9 cellular contexts compared by ENCODE assay signal in genomic region chr16:89973235-89973634, GRCh38. TPM values are rescaled to one million over a fixed set of nuclear protein-coding genes. Genes with fewer than 3 reads are reported as not detected.
DNase-seq lines count a peak whose midpoint lies in the region; ATAC-seq and TF ChIP-seq lines count a peak whose summit lies in the region.
"Had no signal": no experiment of that assay in that cellular context is flagged by ENCODE, and none has a peak within 500 bp of the region (broad histone marks: within the 10 kb centered on the region; RNA-seq: fewer than 3 reads in every experiment).

No MANE protein-coding gene starts in this region.

- ATAC-seq in aorta (ENCODE audit: low FRiP score) (no peak), GM18498 (IDR thresholded peaks at IDR 0.05; ENCODE audit: unreplicated experiment) (no peak), GM19328 (IDR thresholded peaks at IDR 0.05; ENCODE audit: unreplicated experiment) (no peak)

- intact Hi-C loops in cardiac septum (cut with DNase I) (loop anchor here (5.0 kb wide), 1 partner anchor 51 kb away; the partner anchor contains the start of gene TUBB3), MCF 10A (cut with micrococcal nuclease) (no loop called here), aorta (cut with DNase I) (loop anchor here in 1 of 2 donors (10.0 kb wide), 1 partner anchor 98 kb away; the partner anchor contains the start of gene TCF25)

- peak overlapping the region; percentile 57 for H3K27ac Mint-ChIP-seq in MCF 10A (ENCODE audit: low read depth, unreplicated experiment)

- H3K27me3 Mint-ChIP-seq in MCF 10A (ENCODE audit: insufficient read depth, unreplicated experiment), result no peaks in the 10 kb centered on the region

- H3K4me1 Mint-ChIP-seq in MCF 10A (ENCODE audit: insufficient read depth, unreplicated experiment), result peaks cover 12% of the 10 kb centered on the region

- BruUV-seq in MCF 10A (replicated peaks; lab: Mats Ljungman, UMichigan), result no TSS peak

- POLR2A ChIA-PET in MCF 10A (lab: Yijun Ruan, JAX), result interaction anchor here (0.6 to 2.3 kb wide), 15 partner anchors 8 to 273 kb away, joined by 3 to 15 read pairs (median 5); partner anchors contain the start of genes DBNDD1, MC1R, TCF25 and TUBB3

- no peaks in the 10 kb centered on the region for H3K27me3 ChIP-seq in right atrium auricular region
- H3K27me3 ChIP-seq in mononuclear cell (ENCODE audit: insufficient read depth, low read length), result no peaks in the 10 kb centered on the region
- H3K27me3 ChIP-seq in aorta (ENCODE audit: control insufficient read depth in 1 of 2, insufficient read depth in 2 of 2, low read length in 1 of 2), result no peaks in the 10 kb centered on the region

- H3K36me3 ChIP-seq in right atrium auricular region, result peaks cover 5% of the 10 kb centered on the region
- H3K36me3 ChIP-seq in aorta (ENCODE audit: control insufficient read depth in 1 of 2, insufficient read depth in 2 of 2, low read length in 1 of 2), result no peaks in the 10 kb centered on the region

- H3K9me3 Mint-ChIP-seq in MCF 10A (ENCODE audit: unreplicated experiment), result no peaks in the 10 kb centered on the region

- H3K27ac ChIP-seq in right atrium auricular region (peak overlapping the region; percentile 93 to 94), aorta (ENCODE audit: low read depth in 1 of 2, low read length in 2 of 2) (no peak overlapping the region)

- H3K4me3 ChIP-seq in right atrium auricular region (peak overlapping the region; percentile 68 to 95), mononuclear cell (ENCODE audit: low read length) (peak overlapping the region; percentile 94), aorta (ENCODE audit: low read length in 2 of 2) (peak overlapping the region; percentile 68 to 76)

- TF ChIP-seq CTCF in right atrium auricular region (IDR thresholded peaks at IDR 0.05) (no peak), MCF 10A (IDR thresholded peaks at IDR 0.05; ENCODE audit: unreplicated experiment) (no peak)

- H3K9me3 ChIP-seq in right atrium auricular region (no peaks in the 10 kb centered on the region), mononuclear cell (ENCODE audit: low read depth, low read length) (no peaks in the 10 kb centered on the region), aorta (ENCODE audit: control insufficient read depth, low read length) (no peaks in the 10 kb centered on the region)

- H3K4me1 ChIP-seq in right atrium auricular region (peaks cover 0 to 29% of the 10 kb centered on the region in 2 donors), mononuclear cell (ENCODE audit: insufficient read depth, low read length) (peaks cover 51% of the 10 kb centered on the region), aorta (ENCODE audit: control insufficient read depth in 1 of 2, insufficient read depth in 2 of 2, low read length in 2 of 2) (no peaks in the 10 kb centered on the region)

- peaks cover 40% of the 10 kb centered on the region for H3K36me3 Mint-ChIP-seq in MCF 10A (ENCODE audit: insufficient read depth, unreplicated experiment)

- peak overlapping the region; percentile 89 for H3K4me3 Mint-ChIP-seq in MCF 10A (ENCODE audit: unreplicated experiment)

- CTCF ChIA-PET in MCF 10A (lab: Yijun Ruan, JAX), result interaction anchor here (0.6 to 1.2 kb wide), 4 partner anchors 12 to 273 kb away, joined by 3 to 10 read pairs (median 4); no protein-coding TSS in a partner anchor

- WGBS in aorta, 2 donors, result 14% methylated on average over 14 of the region's 14 CpGs

- no peak for DNase-seq in right atrium auricular region (ENCODE audit: low spot score)
- DNase-seq in cardiac septum (ENCODE audit: low spot score), result no peak
- DNase-seq in MCF 10A (ENCODE audit: unreplicated experiment), result no peak
- no peak for DNase-seq in aorta
- DNase-seq in NCI-H82 treated with DMSO at 0.1 percent for 48 hours (lab: John Stamatoyannopoulos, UW; ENCODE audit: unreplicated experiment), result no peak
- DNase-seq: NCI-H2081 treated with DMSO at 0.1 percent for 48 hours had no signal

RNA-seq across cellular contexts. Expression of gene DEF8, which starts 24.7 kb away (rescaled TPM):
- total RNA-seq in right atrium auricular region (10 to 100 TPM; 50.1 to 69.8 TPM), cardiac septum (42.8 TPM), MCF 10A (2022) (68.8 and 78.2 TPM in 2 replicates), mononuclear cell (46.9 TPM), aorta (10 to 100 TPM; 55.0 to 69.3 TPM)
- 10 to 100 TPM; 53.6 to 78.0 TPM for polyA plus RNA-seq in aorta

RNA-seq across cellular contexts. Expression of gene DBNDD1, which starts 46.0 kb away (rescaled TPM):
- 1 to 10 TPM; 2.9 to 6.2 TPM for total RNA-seq in right atrium auricular region
- total RNA-seq in cardiac septum, result 3.0 TPM
- 3.5 TPM in 2 replicates for total RNA-seq in MCF 10A (2022)
- total RNA-seq in mononuclear cell, result 1.8 TPM
- total RNA-seq in aorta, result 1 to 10 TPM; 1.1 to 3.5 TPM
- polyA plus RNA-seq in aorta, result 1 to 10 TPM; 3.0 to 3.2 TPM

RNA-seq across cellular contexts. Expression of gene TUBB3, which starts 50.1 kb away (rescaled TPM):
- 1 to 10 TPM; 2.2 to 6.4 TPM for total RNA-seq in right atrium auricular region
- total RNA-seq in cardiac septum, result 6.8 TPM
- total RNA-seq in MCF 10A (2022), result 20.2 and 23.0 TPM in 2 replicates
- 0.21 TPM for total RNA-seq in mononuclear cell
- total RNA-seq in aorta, result 10 to 100 TPM in 1 of 2 donors, 1 to 10 TPM in 1; 5.6 to 12.5 TPM
- polyA plus RNA-seq in aorta, result 1 to 10 TPM in 1 of 2 donors, under 1 TPM in 1; 0.38 to 2.4 TPM

RNA-seq across cellular contexts. Expression of gene MC1R, which starts 54.6 kb away (rescaled TPM):
- 1 to 10 TPM in 1 of 2 donors, under 1 TPM in 1; 0.63 to 1.8 TPM for total RNA-seq in right atrium auricular region
- total RNA-seq in cardiac septum, result 4.0 TPM
- 12.0 and 13.1 TPM in 2 replicates for total RNA-seq in MCF 10A (2022)
- total RNA-seq in mononuclear cell, result 2.7 TPM
- total RNA-seq in aorta, result 10 to 100 TPM in 1 of 2 donors, 1 to 10 TPM in 1; 4.8 to 10.2 TPM
- 10 to 100 TPM in 1 of 2 donors, 1 to 10 TPM in 1; 1.5 to 12.1 TPM for polyA plus RNA-seq in aorta

Comparison
In these comparisons a context has a peak if more than half of its experiments do, and no peak if none do; other contexts are left out.
1. H3K27ac ChIP-seq: peak in right atrium auricular region (2 of 2); none in aorta (0 of 2).
2. Peak in every context shown above with its lines, with median percentiles within 50 percentile points of each other: H3K4me3 ChIP-seq.